Comparison of ENCODE assay signal across 17 cellular contexts in the genomic region with DNA sequence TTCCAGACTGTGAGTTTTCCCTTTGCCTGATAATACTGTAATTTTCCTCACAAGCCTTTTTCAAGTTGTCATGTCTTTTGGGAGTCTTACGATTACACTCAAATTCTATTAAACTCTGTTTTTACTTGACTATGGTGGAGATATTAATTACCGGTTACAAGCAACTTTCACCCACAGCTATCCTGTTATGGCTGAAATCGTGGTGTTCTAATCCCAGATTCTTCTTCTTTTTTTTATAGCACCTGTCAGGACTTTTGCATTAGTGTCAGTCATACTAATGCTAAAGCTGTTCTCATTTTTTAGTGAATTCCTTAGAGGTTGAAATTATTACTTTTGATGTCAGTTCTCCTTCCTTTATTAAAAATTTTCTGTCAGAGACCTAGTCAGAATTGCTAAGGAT.
DNase-seq lines count a peak whose midpoint lies in the region; ATAC-seq and TF ChIP-seq lines count a peak whose summit lies in the region.
"Had no signal": no experiment of that assay in that cellular context is flagged by ENCODE, and none has a peak within 500 bp of the region (broad histone marks: within the 10 kb centered on the region; RNA-seq: fewer than 3 reads in every experiment).

No MANE protein-coding gene starts in this region.

- POLR2A ChIA-PET in SK-N-SH (lab: Yijun Ruan, JAX), result no interaction called here

- H3K9me3 ChIP-seq in SK-N-SH (no peaks in the 10 kb centered on the region), neural cell (ENCODE audit: low read length) (no peaks in the 10 kb centered on the region)
- H3K9me3 ChIP-seq: A549; BLaER1 treated with 17β-estradiol and CSF1 and Interleukin-3, amounts not matched to agents 10 nM and 100 nM; Caco-2 had no signal

- H3K27ac ChIP-seq in SK-N-SH (ENCODE audit: low read depth in 2 of 2, low read length in 1 of 2) (peak overlapping the region in 1 of 2 experiments; percentile 13; a peak in 1 of 4 replicates), neural cell (ENCODE audit: low read length) (peak overlapping the region; percentile 85)
- H3K27ac ChIP-seq: 22Rv1; A549; BLaER1 treated with 17β-estradiol and CSF1 and Interleukin-3, amounts not matched to agents 10 nM and 100 nM; C4-2B had no signal

- CTCF ChIA-PET in SK-N-SH (lab: Yijun Ruan, JAX), result no interaction called here

- H3K9ac ChIP-seq in SK-N-SH (peak overlapping the region; percentile 1; the same call in 1 of the 2 replicates), neural cell (ENCODE audit: low read length) (peak overlapping the region; percentile 5)
- H3K9ac ChIP-seq: BLaER1 treated with 17β-estradiol and CSF1 and Interleukin-3, amounts not matched to agents 10 nM and 100 nM had no signal

- H3K79me2 ChIP-seq in SK-N-SH (ENCODE audit: insufficient read depth) (no peaks in the 10 kb centered on the region), neural cell (replicated peaks; ENCODE audit: insufficient read depth, low read length) (no peaks in the 10 kb centered on the region)

- H2AFZ ChIP-seq in SK-N-SH (ENCODE audit: low read depth), result 0 out of 2 replicates have a peak overlapping the region, but pooled peaks have one; percentile 7
- no peak overlapping the region for H2AFZ ChIP-seq in neural cell (ENCODE audit: low read depth, low read length)

- no peak for ATAC-seq in SK-N-SH treated with all-trans-retinoic acid at 6 μM for 48 hours
- ATAC-seq: A549; CD8-positive, alpha-beta T cell had no signal

- 46% methylated on average over 3 of the region's 3 CpGs for WGBS in SK-N-SH (ENCODE audit: low lambda C conversion rate)

- TF ChIP-seq CTCF in SK-N-SH (IDR thresholded peaks at IDR 0.05) (no peak), neural cell (IDR thresholded peaks at IDR 0.05; ENCODE audit: poor library complexity, severe bottlenecking) (no peak)

- no peaks in the 10 kb centered on the region for H3K4me1 ChIP-seq in SK-N-SH (ENCODE audit: control insufficient read depth in 1 of 2, insufficient read depth in 2 of 2, low read depth in 1 of 2, low read length in 1 of 2)
- H3K4me1 ChIP-seq: A549; BLaER1 treated with 17β-estradiol and CSF1 and Interleukin-3, amounts not matched to agents 10 nM and 100 nM; Caco-2 had no signal

- no peaks in the 10 kb centered on the region for H3K27me3 ChIP-seq in SK-N-SH (ENCODE audit: insufficient read depth)
- no peaks in the 10 kb centered on the region for H3K27me3 ChIP-seq in neural cell (ENCODE audit: insufficient read depth, low read depth, low read length)
- H3K27me3 ChIP-seq: BLaER1 treated with 17β-estradiol and CSF1 and Interleukin-3, amounts not matched to agents 10 nM and 100 nM had no signal

- H3K4me3 ChIP-seq in SK-N-SH (ENCODE audit: low read depth in 2 of 2, low read length in 1 of 2) (no peak overlapping the region), neural cell (ENCODE audit: low read length) (peak overlapping the region; percentile 20)
- H3K4me3 ChIP-seq: A549; BLaER1 treated with 17β-estradiol and CSF1 and Interleukin-3, amounts not matched to agents 10 nM and 100 nM had no signal

- no peaks in the 10 kb centered on the region for H3K36me3 ChIP-seq in SK-N-SH (replicated peaks in 1 of 2; ENCODE audit: control insufficient read depth in 1 of 2, insufficient read depth in 2 of 2, low read length in 1 of 2)
- no peaks in the 10 kb centered on the region for H3K36me3 ChIP-seq in neural cell (ENCODE audit: insufficient read depth, low read length)
- H3K36me3 ChIP-seq: BLaER1 treated with 17β-estradiol and CSF1 and Interleukin-3, amounts not matched to agents 10 nM and 100 nM had no signal

- no peak for DNase-seq in SK-N-SH
- DNase-seq in putamen (ENCODE audit: low spot score), result peak; percentile 19
- DNase-seq in dedifferentiated amniotic fluid mesenchymal stem cell (ENCODE audit: extremely low spot score), result no peak
- no peak for DNase-seq in NCI-H1105 treated with DMSO at 0.1 percent for 48 hours (lab: John Stamatoyannopoulos, UW)
- DNase-seq: AML-193; Caco-2; Calu3; CD4-positive, alpha-beta T cell; CD8-positive, alpha-beta T cell; DMS79 treated with DMSO at 0.1 percent for 48 hours; GF-D8 had no signal

- TF ChIP-seq RAD21 in SK-N-SH (IDR thresholded peaks at IDR 0.05; ENCODE audit: low read length) (no peak), neural cell (conservative IDR thresholded peaks at IDR 0.05) (no peak)

- H3F3A ChIP-seq in SK-N-SH (replicated peaks; ENCODE audit: insufficient read depth), result no peaks in the 10 kb centered on the region
- no peaks in the 10 kb centered on the region for H3F3A ChIP-seq in neural cell (ENCODE audit: insufficient read depth, low read length, poor library complexity, severe bottlenecking)

- H4K20me1 ChIP-seq in SK-N-SH (ENCODE audit: insufficient read depth) (no peaks in the 10 kb centered on the region), neural cell (ENCODE audit: insufficient read depth) (no peaks in the 10 kb centered on the region)
- H4K20me1 ChIP-seq: BLaER1 treated with 17β-estradiol and CSF1 and Interleukin-3, amounts not matched to agents 10 nM and 100 nM had no signal

- TF ChIP-seq EP300 in SK-N-SH (IDR thresholded peaks at IDR 0.05; ENCODE audit: borderline replicate concordance in 1 of 2, low read depth in 1 of 2, low read length in 1 of 2), result no peak
- TF ChIP-seq EP300 in neural cell (conservative IDR thresholded peaks at IDR 0.05; ENCODE audit: poor library complexity, severe bottlenecking), result peak; percentile 96

- H3K9me2 ChIP-seq in SK-N-SH (no peaks in the 10 kb centered on the region), neural cell (ENCODE audit: insufficient read depth, low read length) (no peaks in the 10 kb centered on the region)

- H3K4me2 ChIP-seq in SK-N-SH (no peak overlapping the region), neural cell (ENCODE audit: low read length) (peak overlapping the region; percentile 41)
- H3K4me2 ChIP-seq: A549; BLaER1 treated with 17β-estradiol and CSF1 and Interleukin-3, amounts not matched to agents 10 nM and 100 nM had no signal

TF ChIP-seq in SK-N-SH, 30 proteins besides CTCF, POLR2A, EP300 and RAD21:
- no peak for TF ChIP-seq MXI1 (IDR thresholded peaks at IDR 0.05; ENCODE audit: low read depth, low read length)
TF ChIP-seq in SK-N-SH: peak in this region for 0.

TF ChIP-seq in SK-N-SH treated with all-trans-retinoic acid at 6 μM for 48 hours, 23 proteins besides CTCF, POLR2A, EP300 and RAD21 (continues in another document):
- TF ChIP-seq BACH2 (CRISPR knock-in tag; IDR thresholded peaks at IDR 0.05; ENCODE audit: borderline replicate concordance) (no peak), PPARA (CRISPR knock-in tag; IDR thresholded peaks at IDR 0.05; ENCODE audit: borderline replicate concordance) (no peak), TSHZ2 (CRISPR knock-in tag; IDR thresholded peaks at IDR 0.05) (no peak)

TF ChIP-seq in neural cell, 6 proteins besides CTCF, POLR2A, EP300 and RAD21:
- TF ChIP-seq, protein P1, sequence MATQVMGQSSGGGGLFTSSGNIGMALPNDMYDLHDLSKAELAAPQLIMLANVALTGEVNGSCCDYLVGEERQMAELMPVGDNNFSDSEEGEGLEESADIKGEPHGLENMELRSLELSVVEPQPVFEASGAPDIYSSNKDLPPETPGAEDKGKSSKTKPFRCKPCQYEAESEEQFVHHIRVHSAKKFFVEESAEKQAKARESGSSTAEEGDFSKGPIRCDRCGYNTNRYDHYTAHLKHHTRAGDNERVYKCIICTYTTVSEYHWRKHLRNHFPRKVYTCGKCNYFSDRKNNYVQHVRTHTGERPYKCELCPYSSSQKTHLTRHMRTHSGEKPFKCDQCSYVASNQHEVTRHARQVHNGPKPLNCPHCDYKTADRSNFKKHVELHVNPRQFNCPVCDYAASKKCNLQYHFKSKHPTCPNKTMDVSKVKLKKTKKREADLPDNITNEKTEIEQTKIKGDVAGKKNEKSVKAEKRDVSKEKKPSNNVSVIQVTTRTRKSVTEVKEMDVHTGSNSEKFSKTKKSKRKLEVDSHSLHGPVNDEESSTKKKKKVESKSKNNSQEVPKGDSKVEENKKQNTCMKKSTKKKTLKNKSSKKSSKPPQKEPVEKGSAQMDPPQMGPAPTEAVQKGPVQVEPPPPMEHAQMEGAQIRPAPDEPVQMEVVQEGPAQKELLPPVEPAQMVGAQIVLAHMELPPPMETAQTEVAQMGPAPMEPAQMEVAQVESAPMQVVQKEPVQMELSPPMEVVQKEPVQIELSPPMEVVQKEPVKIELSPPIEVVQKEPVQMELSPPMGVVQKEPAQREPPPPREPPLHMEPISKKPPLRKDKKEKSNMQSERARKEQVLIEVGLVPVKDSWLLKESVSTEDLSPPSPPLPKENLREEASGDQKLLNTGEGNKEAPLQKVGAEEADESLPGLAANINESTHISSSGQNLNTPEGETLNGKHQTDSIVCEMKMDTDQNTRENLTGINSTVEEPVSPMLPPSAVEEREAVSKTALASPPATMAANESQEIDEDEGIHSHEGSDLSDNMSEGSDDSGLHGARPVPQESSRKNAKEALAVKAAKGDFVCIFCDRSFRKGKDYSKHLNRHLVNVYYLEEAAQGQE (IDR thresholded peaks at IDR 0.05; ENCODE audit: borderline replicate concordance), result peak; percentile 82
- TF ChIP-seq POLR2AphosphoS5 (IDR thresholded peaks at IDR 0.05) (peak; percentile 48), MXI1 (conservative IDR thresholded peaks at IDR 0.05; ENCODE audit: poor library complexity, severe bottlenecking) (no peak), EZH2 (IDR thresholded peaks at IDR 0.05; ENCODE audit: borderline replicate concordance, insufficient read depth, low read length, poor library complexity, severe bottlenecking) (no peak)
